In genomic region chr1:6448749-6449631, GRCh38 we compare ENCODE assay signal across 8 cellular contexts. TPM values are rescaled to one million over a fixed set of nuclear protein-coding genes. Genes with fewer than 3 reads are reported as not detected.
DNase-seq lines count a peak whose midpoint lies in the region; ATAC-seq and TF ChIP-seq lines count a peak whose summit lies in the region.

No MANE protein-coding gene starts in this region.

- TF ChIP-seq CTCF in BE2C (IDR thresholded peaks at IDR 0.05; ENCODE audit: low read depth, low read length), result no peak

- H3K36me3 ChIP-seq in BE2C (no peaks in the 10 kb centered on the region), HUES6 (ENCODE audit: control insufficient read depth, insufficient read depth, low read length) (no peaks in the 10 kb centered on the region), adipocyte (ENCODE audit: control insufficient read depth, insufficient read depth, low read length, severe bottlenecking) (no peaks in the 10 kb centered on the region)

- H3K4me1 ChIP-seq in BE2C, result no peaks in the 10 kb centered on the region
- H3K4me1 ChIP-seq in HUES6 (ENCODE audit: control insufficient read depth, insufficient read depth, low read length), result peaks cover 18% of the 10 kb centered on the region
- no peaks in the 10 kb centered on the region for H3K4me1 ChIP-seq in adipocyte (ENCODE audit: control insufficient read depth, insufficient read depth, low read length)

- ATAC-seq in HG03521 (IDR thresholded peaks at IDR 0.05; ENCODE audit: unreplicated experiment) (no peak), GM18520 (IDR thresholded peaks at IDR 0.05; ENCODE audit: unreplicated experiment) (no peak)

- H3K27me3 ChIP-seq in BE2C (peaks cover 60% of the 10 kb centered on the region), HUES6 (ENCODE audit: control insufficient read depth, insufficient read depth, low read length) (peaks cover 48% of the 10 kb centered on the region), adipocyte (replicated peaks; ENCODE audit: control insufficient read depth, insufficient read depth, low read length) (peaks cover 46% of the 10 kb centered on the region)

- H3K9me3 ChIP-seq in BE2C (no peaks in the 10 kb centered on the region), HUES6 (ENCODE audit: control insufficient read depth, insufficient read depth, low read depth, low read length) (no peaks in the 10 kb centered on the region), adipocyte (ENCODE audit: control insufficient read depth, low read length) (no peaks in the 10 kb centered on the region)

- H3K9ac ChIP-seq in HUES6 (ENCODE audit: low read length), result no peak overlapping the region
- no peak overlapping the region for H3K9ac ChIP-seq in adipocyte (ENCODE audit: low read length)

- H3K27ac ChIP-seq in HUES6 (ENCODE audit: low read depth, low read length), result no peak overlapping the region

- DNase-seq in BE2C, result peak; percentile 39
- DNase-seq in adipocyte (ENCODE audit: low read depth), result peak; percentile 61
- DNase-seq in medulla oblongata (ENCODE audit: extremely low spot score), result peak; percentile 6
- DNase-seq in AG08395 (ENCODE audit: low spot score), result no peak
- DNase-seq in foreskin melanocyte, result no peak

- no peak overlapping the region for H3K4me3 ChIP-seq in BE2C (ENCODE audit: low read depth, low read length)
- peak overlapping the region; percentile 64 for H3K4me3 ChIP-seq in HUES6 (ENCODE audit: low read depth, low read length)
- no peak overlapping the region for H3K4me3 ChIP-seq in adipocyte (ENCODE audit: low read length)

RNA-seq across cellular contexts. Expression of gene TNFRSF25, which starts 17.0 kb away (rescaled TPM):
- polyA plus RNA-seq in BE2C (2012; ENCODE audit: insufficient read depth, insufficient read length, low read depth), result 6.8 TPM

RNA-seq across cellular contexts. Expression of gene ESPN, which starts 24.4 kb away (rescaled TPM):
- not detected for polyA plus RNA-seq in BE2C (2012; ENCODE audit: insufficient read depth, insufficient read length, low read depth)

RNA-seq across cellular contexts. Expression of gene HES2, which starts 29.3 kb away (rescaled TPM):
- polyA plus RNA-seq in BE2C (2012; ENCODE audit: insufficient read depth, insufficient read length, low read depth), result not detected

RNA-seq across cellular contexts. Expression of gene PLEKHG5, which starts 42.5 kb away (rescaled TPM):
- polyA plus RNA-seq in BE2C (2012; ENCODE audit: insufficient read depth, insufficient read length, low read depth), result 14.3 TPM

RNA-seq across cellular contexts. Expression of gene ACOT7, which starts 55.4 kb away (rescaled TPM):
- polyA plus RNA-seq in BE2C (2012; ENCODE audit: insufficient read depth, insufficient read length, low read depth), result 143 TPM

Comparison
In these comparisons a context has a peak if more than half of its experiments do, and no peak if none do; other contexts are left out.
1. DNase-seq: peak in BE2C (single experiment), adipocyte (single experiment) and medulla oblongata (single experiment); none in AG08395 (single experiment) and foreskin melanocyte (single experiment).